Comparison of ENCODE assay signal across 14 cellular contexts in the genomic region with DNA sequence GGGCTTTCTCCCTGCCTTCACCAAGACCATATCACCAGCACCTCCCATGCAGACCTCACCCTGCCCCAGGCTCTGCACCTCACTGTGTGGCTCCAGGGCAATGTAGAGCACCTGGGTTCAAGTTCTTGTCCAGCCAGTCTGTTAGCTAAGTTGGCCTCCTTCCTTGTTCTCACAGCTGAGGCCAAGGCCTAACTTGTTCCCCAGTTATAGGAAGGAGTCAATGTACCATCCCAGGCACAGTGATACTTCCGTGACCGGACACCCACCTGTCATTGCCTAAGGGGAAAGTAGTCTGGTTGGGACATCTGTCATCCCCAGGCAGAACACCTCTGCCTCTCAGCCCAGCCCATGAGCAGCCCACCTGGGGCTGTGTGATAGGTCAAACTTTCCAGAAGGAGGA. TPM values are rescaled to one million over a fixed set of nuclear protein-coding genes. Genes with fewer than 3 reads are reported as not detected.
DNase-seq lines count a peak whose midpoint lies in the region; ATAC-seq, FAIRE-seq and TF ChIP-seq lines count a peak whose summit lies in the region.
"Had no signal": no experiment of that assay in that cellular context is flagged by ENCODE, and none has a peak within 500 bp of the region (broad histone marks: within the 10 kb centered on the region; RNA-seq: fewer than 3 reads in every experiment).

No MANE protein-coding gene starts in this region.

- H3K23ac ChIP-seq in H1 (ENCODE audit: insufficient read length) (no peak overlapping the region), trophoblast cell (ENCODE audit: low read length) (no peak overlapping the region)

- H3K4me3 Mint-ChIP-seq in activated T-cell treated with anti-CD3 and anti-CD28 coated beads, Interleukin-2, amount 50 U/mL, for 24 hours: no peak overlapping the region
- no peak overlapping the region for H3K4me3 Mint-ChIP-seq in glutamatergic neuron (ENCODE audit: unreplicated experiment)
- H3K4me3 Mint-ChIP-seq: IgD-negative memory B cell had no signal

- FAIRE-seq in H1 (lab: Jason Lieb, UNC): no peak
- FAIRE-seq: GM19239 had no signal

- H2AK5ac ChIP-seq in H1 (ENCODE audit: low read depth, low read length) (no peak overlapping the region; the same call in 1 of the 2 replicates), trophoblast cell (ENCODE audit: low read length) (no peak overlapping the region)

- peaks cover 32% of the 10 kb centered on the region for H3K4me1 Mint-ChIP-seq in activated T-cell treated with anti-CD3 and anti-CD28 coated beads, Interleukin-2, amount 50 U/mL, for 24 hours (ENCODE audit: low read depth)
- peaks cover 8% of the 10 kb centered on the region for H3K4me1 Mint-ChIP-seq in glutamatergic neuron (ENCODE audit: low read depth, unreplicated experiment)

- H2BK120ac ChIP-seq in H1 (replicated peaks; ENCODE audit: low read depth, low read length): no peak overlapping the region
- H2BK120ac ChIP-seq in trophoblast cell (ENCODE audit: insufficient read depth, low read length, poor library complexity): no peak overlapping the region

- H4K20me1 ChIP-seq in H1 (replicated peaks in 1 of 2; ENCODE audit: control insufficient read depth in 1 of 2, insufficient read depth in 2 of 2, low read length in 2 of 2): no peaks in the 10 kb centered on the region

- H3K36me3 ChIP-seq in H1 (ENCODE audit: control insufficient read depth in 2 of 4, insufficient read depth in 4 of 4, low read length in 3 of 4) (no peaks in the 10 kb centered on the region), trophoblast cell (ENCODE audit: control insufficient read depth in 1 of 2, insufficient read depth in 2 of 2, low read length in 2 of 2) (no peaks in the 10 kb centered on the region), heart right ventricle (no peaks in the 10 kb centered on the region)

- peaks cover 4 to 13% (median 10%) of the 10 kb centered on the region in 4 experiments for H3K4me1 ChIP-seq in H1 (replicated peaks in 1 of 4; ENCODE audit: control insufficient read depth in 3 of 4, insufficient read depth in 4 of 4, low read length in 3 of 4)
- H3K4me1 ChIP-seq in trophoblast cell (ENCODE audit: control insufficient read depth in 1 of 2, insufficient read depth in 2 of 2, low read length in 2 of 2): no peaks in the 10 kb centered on the region
- H3K4me1 ChIP-seq in heart right ventricle: peaks cover 0 to 36% (median 24%) of the 10 kb centered on the region in 9 donors

- no peak overlapping the region for H3K9ac ChIP-seq in H1 (replicated peaks in 1 of 4; ENCODE audit: extremely low read depth in 1 of 4, low read depth in 3 of 4, low read length in 3 of 4)
- no peak overlapping the region for H3K9ac ChIP-seq in trophoblast cell (ENCODE audit: low read length)

- intact Hi-C loops in heart right ventricle (cut with DNase I): loop anchor here in 6 of 10 donors (5.0 to 10.0 kb wide), 3 partner anchors 61 to 448 kb away; no protein-coding TSS in a partner anchor

- no peak overlapping the region for H3K14ac ChIP-seq in H1 (ENCODE audit: insufficient read length)
- H3K14ac ChIP-seq in trophoblast cell (ENCODE audit: low read length): no peak overlapping the region

- H2BK5ac ChIP-seq in H1 (ENCODE audit: low read depth, low read length) (no peak overlapping the region), trophoblast cell (ENCODE audit: low read depth, low read length, poor library complexity) (no peak overlapping the region)

- no peaks in the 10 kb centered on the region for H3K36me3 Mint-ChIP-seq in activated T-cell treated with anti-CD3 and anti-CD28 coated beads, Interleukin-2, amount 50 U/mL, for 24 hours (ENCODE audit: low read depth)
- H3K36me3 Mint-ChIP-seq in glutamatergic neuron (ENCODE audit: unreplicated experiment): no peaks in the 10 kb centered on the region
- H3K36me3 Mint-ChIP-seq: CD4-positive, CD25-positive, alpha-beta regulatory T cell; IgD-negative memory B cell had no signal

- H3K18ac ChIP-seq in H1 (ENCODE audit: extremely low read depth, low read length) (no peak overlapping the region), trophoblast cell (ENCODE audit: low read length) (no peak overlapping the region)

- no peaks in the 10 kb centered on the region for H3K79me1 ChIP-seq in H1 (ENCODE audit: low read depth, low read length)
- no peaks in the 10 kb centered on the region for H3K79me1 ChIP-seq in trophoblast cell (ENCODE audit: low read length)

- H3K56ac ChIP-seq in H1 (replicated peaks; ENCODE audit: insufficient read length, low read depth, low read length): no peak overlapping the region

- POLR2A ChIA-PET in H1 (lab: Charles Lee; ENCODE audit: partially characterized antibody): interaction anchor here (1.1 to 1.5 kb wide), 3 partner anchors 13 to 187 kb away, joined by 3 to 4 read pairs (median 4); no protein-coding TSS in a partner anchor

- TF ChIP-seq RAD21 in H1 (IDR thresholded peaks at IDR 0.05 in 1 of 2, conservative IDR thresholded peaks at IDR 0.05 in 1 of 2; ENCODE audit: low read depth in 2 of 2, low read length in 2 of 2): no peak

- H3K79me2 ChIP-seq in H1 (ENCODE audit: control insufficient read depth in 1 of 2, insufficient read depth in 2 of 2, low read length in 2 of 2) (no peaks in the 10 kb centered on the region), trophoblast cell (ENCODE audit: control insufficient read depth, insufficient read depth, low read length, poor library complexity) (no peaks in the 10 kb centered on the region)

- H4K12ac ChIP-seq in trophoblast cell (ENCODE audit: low read depth, low read length): no peak overlapping the region

- WGBS in H1 (ENCODE audit: extremely low coverage in 1 of 2, insufficient coverage in 1 of 2, insufficient read length in 1 of 2, insufficient replicate concordance in 2 of 2, low coverage in 1 of 2, low lambda C conversion rate in 2 of 2, missing lambda C conversion rate in 1 of 2), 2 experiments: 96% methylated on average over 2 of the region's 2 CpGs; no CpG with 5 or more reads in 1 of the 2 experiments
- no CpG with 5 or more reads among the region's 2 CpGs for WGBS in trophoblast cell (ENCODE audit: extremely low coverage, insufficient coverage, insufficient read length)
- 76 to 94% methylated on average over 2 of the region's 2 CpGs for WGBS in heart right ventricle, 2 donors

- H3K27me3 ChIP-seq in H1 (replicated peaks in 1 of 4; ENCODE audit: control insufficient read depth in 3 of 4, extremely low read depth in 1 of 4, insufficient read depth in 3 of 4, low read length in 3 of 4) (peaks cover 0 to 10% (median 6%) of the 10 kb centered on the region in 4 experiments; a peak in 5 of 7 replicates), trophoblast cell (ENCODE audit: insufficient read depth, low read length) (peaks cover 2% of the 10 kb centered on the region), heart right ventricle (peaks cover 0 to 33% (median 22%) of the 10 kb centered on the region in 7 donors)

- no peak overlapping the region for H3K27ac Mint-ChIP-seq in activated T-cell treated with anti-CD3 and anti-CD28 coated beads, Interleukin-2, amount 50 U/mL, for 24 hours
- no peak overlapping the region for H3K27ac Mint-ChIP-seq in glutamatergic neuron (ENCODE audit: unreplicated experiment)

- peaks cover 42% of the 10 kb centered on the region for H3K27me3 Mint-ChIP-seq in activated T-cell treated with anti-CD3 and anti-CD28 coated beads, Interleukin-2, amount 50 U/mL, for 24 hours
- H3K27me3 Mint-ChIP-seq in glutamatergic neuron (ENCODE audit: unreplicated experiment): peaks cover 8% of the 10 kb centered on the region

- TF ChIP-seq EP300 in H1 (IDR thresholded peaks at IDR 0.05; ENCODE audit: borderline replicate concordance in 1 of 2, low read depth in 2 of 2, low read length in 2 of 2): no peak

- no peak for ATAC-seq in heart right ventricle

- H4K91ac ChIP-seq in H1 (replicated peaks; ENCODE audit: insufficient read length, low read length) (no peak overlapping the region), trophoblast cell (ENCODE audit: low read depth, low read length) (no peak overlapping the region)

- H3K27ac ChIP-seq in H1 (ENCODE audit: low read depth, low read length) (no peak overlapping the region), trophoblast cell (ENCODE audit: low read depth, low read length) (no peak overlapping the region), heart right ventricle (no peak overlapping the region)

- no peaks in the 10 kb centered on the region for H3K9me3 ChIP-seq in H1 (ENCODE audit: insufficient read depth in 2 of 2, low read depth in 1 of 2, low read length in 1 of 2)
- H3K9me3 ChIP-seq in trophoblast cell (ENCODE audit: insufficient read depth, low read depth, low read length): peaks cover 3% of the 10 kb centered on the region
- H3K9me3 ChIP-seq in heart right ventricle: no peaks in the 10 kb centered on the region

- TF ChIP-seq CTCF in H1 (IDR thresholded peaks at IDR 0.05; ENCODE audit: control extremely low read depth in 1 of 3, insufficient read depth in 1 of 3, low read depth in 1 of 3, low read length in 3 of 3) (no peak), glutamatergic neuron (IDR thresholded peaks at IDR 0.05; ENCODE audit: partially characterized antibody, unreplicated experiment) (no peak), heart right ventricle (IDR thresholded peaks at IDR 0.05) (no peak)

- H3K9me3 Mint-ChIP-seq in activated T-cell treated with anti-CD3 and anti-CD28 coated beads, Interleukin-2, amount 50 U/mL, for 24 hours: no peaks in the 10 kb centered on the region
- H3K9me3 Mint-ChIP-seq in glutamatergic neuron (ENCODE audit: unreplicated experiment): peaks cover 7% of the 10 kb centered on the region
- H3K9me3 Mint-ChIP-seq: CD4-positive, CD25-positive, alpha-beta regulatory T cell; IgD-negative memory B cell had no signal

- no peak overlapping the region for H3K4me3 ChIP-seq in H1 (ENCODE audit: extremely low read depth in 1 of 4, insufficient read depth in 2 of 4, low read depth in 3 of 4, low read length in 4 of 4)
- H3K4me3 ChIP-seq in trophoblast cell (ENCODE audit: low read depth, low read length): peak overlapping the region; percentile 1
- H3K4me3 ChIP-seq in heart right ventricle: no peak overlapping the region

- H3K23me2 ChIP-seq in H1 (ENCODE audit: low read depth, low read length): no peaks in the 10 kb centered on the region

- H3K4me2 ChIP-seq in H1 (ENCODE audit: insufficient read depth in 1 of 2, low read depth in 2 of 2, low read length in 2 of 2): no peak overlapping the region
- no peak overlapping the region for H3K4me2 ChIP-seq in trophoblast cell (ENCODE audit: low read length)

- DNase-seq in RPMI8226 (peak; percentile 46), H1 (ENCODE audit: low read depth in 1 of 2, low spot score in 2 of 2) (no peak), trophoblast cell (no peak), glutamatergic neuron (no peak), heart right ventricle (no peak)
- DNase-seq in activated T-cell treated with anti-CD3 and anti-CD28 coated beads, Interleukin-2, amount 50 U/mL, for 24 hours: no peak
- no peak for DNase-seq in stimulated activated naive CD4-positive, alpha-beta T cell (lab: John Stamatoyannopoulos, UW)
- DNase-seq: CD4-positive, CD25-positive, alpha-beta regulatory T cell; DMS53; GF-D8; GOT3; HCEC 1CT had no signal

- CTCF ChIA-PET in H1 (lab: Charles Lee; ENCODE audit: partially characterized antibody): interaction anchor here (0.8 to 15.1 kb wide), 12 partner anchors 12 to 263 kb away, joined by 3 to 345 read pairs (median 6); a partner anchor contains a TSS

- H2AFZ ChIP-seq in H1 (ENCODE audit: low read length) (no peak overlapping the region), trophoblast cell (ENCODE audit: insufficient read depth, low read length, poor library complexity) (no peak overlapping the region)

- no peak overlapping the region for H4K5ac ChIP-seq in H1 (ENCODE audit: insufficient read length, low read depth, low read length)

- H4K8ac ChIP-seq in H1 (ENCODE audit: extremely low read depth, insufficient read depth, low read length): no peak overlapping the region
- no peak overlapping the region for H4K8ac ChIP-seq in trophoblast cell (ENCODE audit: low read depth, low read length)

- H2BK15ac ChIP-seq in H1 (ENCODE audit: low read length): no peak overlapping the region; the same call in 1 of the 2 replicates

- H2BK20ac ChIP-seq in H1 (ENCODE audit: low read length): no peak overlapping the region

- H2BK12ac ChIP-seq in H1 (ENCODE audit: low read depth, low read length) (peak overlapping the region; percentile 45; the same call in 1 of the 2 replicates), trophoblast cell (ENCODE audit: low read length) (no peak overlapping the region)

- no peak overlapping the region for H3K4ac ChIP-seq in H1 (replicated peaks; ENCODE audit: insufficient read length, low read depth, low read length)
- no peak overlapping the region for H3K4ac ChIP-seq in trophoblast cell (ENCODE audit: low read depth, low read length)

- no peak for TF ChIP-seq POLR2A in H1 (IDR thresholded peaks at IDR 0.05; ENCODE audit: control extremely low read depth in 1 of 2, low read depth in 2 of 2, low read length in 2 of 2)

RNA-seq across cellular contexts. Expression of a gene that starts 14.4 kb away (rescaled TPM):
- total RNA-seq in H1 (2021; fragmentation: NEBNext Ultra II Directional; extraction: Animal tissue kit (Norgen Biotek cat#: 25700)): 45.7 and 48.6 TPM in 2 replicates
- polyA plus RNA-seq in H1 (2011; rRNA removed) (14.4 and 19.7 TPM in 2 replicates), heart right ventricle (10 to 100 TPM; 13.7 to 27.3 TPM)
- polyA plus RNA-seq in H1 (2011; cell fraction: cytosol; rRNA removed): 15.0 TPM
- 74.7 TPM for polyA plus RNA-seq in H1 (2011; cell fraction: nucleus; rRNA removed)
- 34.7 to 39.3 TPM (median 37.2 TPM) in 4 replicates for polyA plus RNA-seq in H1 (2012, experiment 1 of 2)
- polyA plus RNA-seq in H1 (2012, experiment 2 of 2): 33.8 TPM
- 27.3 TPM for polyA plus RNA-seq in H1 (2013, experiment 1 of 2)
- polyA plus RNA-seq in H1 (2013, experiment 2 of 2): 25.0 TPM
- polyA minus RNA-seq in H1 (2011; rRNA and poly(A)+ RNA removed): 20.9 and 22.2 TPM in 2 replicates
- polyA minus RNA-seq in H1 (2011; cell fraction: cytosol; rRNA and poly(A)+ RNA removed): 20.5 TPM
- polyA minus RNA-seq in H1 (2011; cell fraction: nucleus; rRNA and poly(A)+ RNA removed): 27.6 TPM
- 9.8 and 10.5 TPM in 2 replicates for polyA plus RNA-seq in trophoblast cell (2013)
- total RNA-seq in glutamatergic neuron (ENCODE audit: unreplicated experiment) (8.6 TPM), heart right ventricle (10 to 100 TPM; 10.8 to 21.9 (median 13.4) TPM)
- polyA plus RNA-seq: IgD-negative memory B cell had no signal

RNA-seq across cellular contexts. Expression of a gene that starts 45.2 kb away (rescaled TPM):
- total RNA-seq in H1 (2021; fragmentation: NEBNext Ultra II Directional; extraction: Animal tissue kit (Norgen Biotek cat#: 25700)): 30.1 and 32.2 TPM in 2 replicates
- 22.0 and 36.8 TPM in 2 replicates for polyA plus RNA-seq in H1 (2011; rRNA removed)
- 51.4 TPM for polyA plus RNA-seq in H1 (2011; cell fraction: cytosol; rRNA removed)
- polyA plus RNA-seq in H1 (2011; cell fraction: nucleus; rRNA removed): 345 TPM
- 26.3 to 30.1 TPM (median 27.0 TPM) in 4 replicates for polyA plus RNA-seq in H1 (2012, experiment 1 of 2)
- polyA plus RNA-seq in H1 (2012, experiment 2 of 2): 13.2 TPM
- 22.6 TPM for polyA plus RNA-seq in H1 (2013, experiment 1 of 2)
- polyA plus RNA-seq in H1 (2013, experiment 2 of 2): 19.8 TPM
- 16.2 and 17.4 TPM in 2 replicates for polyA minus RNA-seq in H1 (2011; rRNA and poly(A)+ RNA removed)
- polyA minus RNA-seq in H1 (2011; cell fraction: cytosol; rRNA and poly(A)+ RNA removed): 15.9 TPM
- polyA minus RNA-seq in H1 (2011; cell fraction: nucleus; rRNA and poly(A)+ RNA removed): 56.3 TPM
- 18.2 and 18.6 TPM in 2 replicates for polyA plus RNA-seq in trophoblast cell (2013)
- 25.8 TPM for total RNA-seq in glutamatergic neuron (ENCODE audit: unreplicated experiment)
- total RNA-seq in heart right ventricle: 1 to 10 TPM; 1.2 to 6.5 (median 2.6) TPM
- polyA plus RNA-seq in heart right ventricle: 1 to 10 TPM; 2.9 to 6.8 TPM

RNA-seq across cellular contexts. Expression of a gene that starts 59.6 kb away (rescaled TPM):
- total RNA-seq in H1 (2021; fragmentation: NEBNext Ultra II Directional; extraction: Animal tissue kit (Norgen Biotek cat#: 25700)): 18.6 and 19.2 TPM in 2 replicates
- polyA plus RNA-seq in H1 (2011; rRNA removed) (23.7 and 33.1 TPM in 2 replicates), heart right ventricle (1 to 10 TPM; 2.6 to 3.2 TPM)
- 31.2 TPM for polyA plus RNA-seq in H1 (2011; cell fraction: cytosol; rRNA removed)
- polyA plus RNA-seq in H1 (2011; cell fraction: nucleus; rRNA removed): 117 TPM
- polyA plus RNA-seq in H1 (2012, experiment 1 of 2): 12.5 to 21.6 TPM (median 17.8 TPM) in 4 replicates
- polyA plus RNA-seq in H1 (2012, experiment 2 of 2): 17.0 TPM
- polyA plus RNA-seq in H1 (2013, experiment 1 of 2): 19.0 TPM
- polyA plus RNA-seq in H1 (2013, experiment 2 of 2): 17.6 TPM
- 11.9 and 13.3 TPM in 2 replicates for polyA minus RNA-seq in H1 (2011; rRNA and poly(A)+ RNA removed)
- polyA minus RNA-seq in H1 (2011; cell fraction: cytosol; rRNA and poly(A)+ RNA removed): 7.9 TPM
- polyA minus RNA-seq in H1 (2011; cell fraction: nucleus; rRNA and poly(A)+ RNA removed): 18.7 TPM
- 2.5 and 3.0 TPM in 2 replicates for polyA plus RNA-seq in trophoblast cell (2013)
- total RNA-seq in glutamatergic neuron (ENCODE audit: unreplicated experiment) (12.6 TPM), heart right ventricle (1 to 10 TPM in 2 of 10 donors, under 1 TPM in 8; 0.33 to 1.3 (median 0.51) TPM)

RNA-seq across cellular contexts. Expression of a gene that starts 59.8 kb away (rescaled TPM):
- total RNA-seq in H1 (2021; fragmentation: NEBNext Ultra II Directional; extraction: Animal tissue kit (Norgen Biotek cat#: 25700)): 98.5 and 99.0 TPM in 2 replicates
- 120 and 124 TPM in 2 replicates for polyA plus RNA-seq in H1 (2011; rRNA removed)
- polyA plus RNA-seq in H1 (2011; cell fraction: cytosol; rRNA removed): 136 TPM
- 146 TPM for polyA plus RNA-seq in H1 (2011; cell fraction: nucleus; rRNA removed)
- polyA plus RNA-seq in H1 (2012, experiment 1 of 2): 97.2 to 108 TPM (median 102 TPM) in 4 replicates
- 126 TPM for polyA plus RNA-seq in H1 (2012, experiment 2 of 2)
- 75.7 TPM for polyA plus RNA-seq in H1 (2013, experiment 1 of 2)
- polyA plus RNA-seq in H1 (2013, experiment 2 of 2): 75.1 TPM
- polyA minus RNA-seq in H1 (2011; rRNA and poly(A)+ RNA removed): 143 and 172 TPM in 2 replicates
- 76.8 TPM for polyA minus RNA-seq in H1 (2011; cell fraction: cytosol; rRNA and poly(A)+ RNA removed)
- 65.7 TPM for polyA minus RNA-seq in H1 (2011; cell fraction: nucleus; rRNA and poly(A)+ RNA removed)
- 53.3 and 54.0 TPM in 2 replicates for polyA plus RNA-seq in trophoblast cell (2013)
- 81.8 TPM for total RNA-seq in glutamatergic neuron (ENCODE audit: unreplicated experiment)
- 10 to 100 TPM; 30.9 to 43.0 (median 32.7) TPM for total RNA-seq in heart right ventricle
- 10 to 100 TPM; 27.7 to 38.2 TPM for polyA plus RNA-seq in heart right ventricle
